8 cellular contexts compared by ENCODE assay signal in the genomic region with DNA sequence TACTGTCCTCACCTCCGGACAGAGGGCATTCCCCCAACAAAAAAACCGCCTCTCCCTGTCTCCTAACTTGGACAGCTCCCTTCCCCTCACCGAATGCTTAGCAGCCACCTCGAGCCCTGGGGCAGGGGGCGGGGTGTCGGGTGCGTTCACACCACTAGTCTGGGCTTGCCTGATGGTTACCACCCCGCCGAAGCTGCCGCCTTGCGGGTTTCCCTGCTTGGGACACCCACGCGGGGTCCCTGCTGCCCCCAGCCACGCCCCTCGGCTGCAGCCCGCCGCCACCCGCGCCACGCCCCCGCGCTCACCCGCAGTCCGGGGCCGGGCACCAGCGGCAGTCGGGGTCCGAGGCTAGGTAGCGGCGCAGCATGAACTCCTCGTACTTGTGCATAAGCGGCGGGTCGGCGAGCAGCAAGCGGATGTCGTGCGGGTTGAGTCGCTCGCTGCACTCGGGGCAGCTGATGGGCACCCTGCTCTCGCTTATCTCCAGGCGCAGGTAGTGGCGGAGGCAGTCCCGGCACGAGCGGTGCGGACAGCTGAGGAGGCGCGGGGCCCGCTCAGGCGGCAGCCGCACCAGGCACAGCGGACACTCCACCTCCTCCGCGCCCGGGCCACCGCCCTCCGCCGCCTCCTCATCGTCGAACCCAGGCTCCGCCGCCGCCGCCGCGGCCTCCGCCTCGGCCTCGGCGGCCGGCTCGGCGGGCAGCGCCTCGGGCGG. TPM values are rescaled to one million over a fixed set of nuclear protein-coding genes. Genes with fewer than 3 reads are reported as not detected.
A peak's percentile ranks its signal among the peaks of the same experiment; 100 is the strongest.
DNase-seq lines count a peak whose midpoint lies in the region; ATAC-seq lines count a peak whose summit lies in the region.

No MANE protein-coding gene starts in this region.

- H3K27me3 ChIP-seq in esophagus (ENCODE audit: control insufficient read depth in 1 of 2, insufficient read depth in 2 of 2, low read length in 2 of 2): no peaks in the 10 kb centered on the region

- peak overlapping the region; percentile 96 to 98 for H3K27ac ChIP-seq in esophagus (ENCODE audit: low read depth in 2 of 2, low read length in 1 of 2)

- H3K4me3 Mint-ChIP-seq in naive B cell: peak overlapping the region; percentile 79 to 94 (median 91)
- peak overlapping the region; percentile 90 for H3K4me3 Mint-ChIP-seq in stimulated activated memory B cell treated with anti-CD40 and anti-IgM and Interleukin-4, amounts not matched to agents 10 μg/mL and 1 μg/mL and 100 μg/mL, for 72 hours

- peaks cover 0 to 2% (median 0%) of the 10 kb centered on the region in 7 donors for H3K9me3 Mint-ChIP-seq in naive B cell
- H3K9me3 Mint-ChIP-seq in stimulated activated memory B cell treated with anti-CD40 and anti-IgM and Interleukin-4, amounts not matched to agents 10 μg/mL and 1 μg/mL and 100 μg/mL, for 72 hours: no peaks in the 10 kb centered on the region

- H3K27ac Mint-ChIP-seq in naive B cell: peak overlapping the region in 3 of 6 donors; percentile 70 to 88 (median 87)
- H3K27ac Mint-ChIP-seq in stimulated activated memory B cell treated with anti-CD40 and anti-IgM and Interleukin-4, amounts not matched to agents 10 μg/mL and 1 μg/mL and 100 μg/mL, for 72 hours: peak overlapping the region; percentile 81

- H3K36me3 Mint-ChIP-seq in naive B cell: no peaks in the 10 kb centered on the region
- peaks cover 1% of the 10 kb centered on the region for H3K36me3 Mint-ChIP-seq in stimulated activated memory B cell treated with anti-CD40 and anti-IgM and Interleukin-4, amounts not matched to agents 10 μg/mL and 1 μg/mL and 100 μg/mL, for 72 hours

- peaks cover 32 to 48% (median 41%) of the 10 kb centered on the region in 3 donors for H3K4me1 Mint-ChIP-seq in naive B cell
- H3K4me1 Mint-ChIP-seq in stimulated activated memory B cell treated with anti-CD40 and anti-IgM and Interleukin-4, amounts not matched to agents 10 μg/mL and 1 μg/mL and 100 μg/mL, for 72 hours: peaks cover 42% of the 10 kb centered on the region

- peaks cover 0 to 4% (median 0%) of the 10 kb centered on the region in 3 donors for H3K27me3 Mint-ChIP-seq in naive B cell
- H3K27me3 Mint-ChIP-seq in stimulated activated memory B cell treated with anti-CD40 and anti-IgM and Interleukin-4, amounts not matched to agents 10 μg/mL and 1 μg/mL and 100 μg/mL, for 72 hours: no peaks in the 10 kb centered on the region

- ATAC-seq in HG03039 (IDR thresholded peaks at IDR 0.05; ENCODE audit: unreplicated experiment): peak; percentile 31
- ATAC-seq in naive B cell (ENCODE audit: low read depth in 2 of 2): peak; percentile 35 to 43
- peak; percentile 53 for ATAC-seq in stimulated activated memory B cell treated with anti-CD40 and anti-IgM and Interleukin-4, amounts not matched to agents 10 μg/mL and 1 μg/mL and 100 μg/mL, for 72 hours

- H3K4me1 ChIP-seq in esophagus (ENCODE audit: control insufficient read depth in 2 of 2, insufficient read depth in 2 of 2, low read length in 1 of 2): peaks cover 0 to 3% of the 10 kb centered on the region in 2 donors

- 0% methylated on average over 74 to 78 of the region's 78 CpGs for WGBS in esophagus, 2 donors

- no peaks in the 10 kb centered on the region for H3K9me3 ChIP-seq in esophagus (ENCODE audit: control insufficient read depth in 2 of 2, insufficient read depth in 1 of 2, low read depth in 1 of 2, low read length in 1 of 2)

- H3K4me3 ChIP-seq in esophagus (ENCODE audit: low read depth in 1 of 2, low read length in 2 of 2): peak overlapping the region; percentile 73 to 99

- H3K36me3 ChIP-seq in esophagus (ENCODE audit: control insufficient read depth in 2 of 2, insufficient read depth in 2 of 2, low read length in 1 of 2): no peaks in the 10 kb centered on the region

- peak; percentile 54 for DNase-seq in NCI-H82 (lab: John Stamatoyannopoulos, UW)
- no peak for DNase-seq in NCI-H82 treated with DMSO at 0.1 percent for 48 hours (lab: John Stamatoyannopoulos, UW; ENCODE audit: unreplicated experiment)
- DNase-seq in NOMO-1 treated with DMSO at 0.1 percent for 48 hours (lab: John Stamatoyannopoulos, UW; ENCODE audit: unreplicated experiment): peak; percentile 60
- peak; percentile 38 for DNase-seq in activated T-cell treated with anti-CD3 and anti-CD28 coated beads for 4 hours
- DNase-seq in naive B cell: peak; percentile 64

RNA-seq across cellular contexts. Expression of a gene that starts 0.7 kb away (rescaled TPM):
- polyA plus RNA-seq in esophagus (10 to 100 TPM; 10.7 to 19.9 TPM), naive B cell (ENCODE audit: low read depth in 6 of 6) (1 to 10 TPM; 1.0 to 2.8 (median 1.9) TPM)
